ENCODE assay signal across 1 cellular context in genomic region chr1:170402451-170403311, GRCh38.
TF ChIP-seq lines count a peak whose summit lies in the region.

No MANE protein-coding gene starts in this region.

TF ChIP-seq in IMR-90, 13 proteins besides CTCF, POLR2A, EP300 and RAD21:
- TF ChIP-seq FOS (IDR thresholded peaks at IDR 0.05; ENCODE audit: low read depth, low read length) (no peak), MAFK (IDR thresholded peaks at IDR 0.05; ENCODE audit: low read depth, low read length) (0 out of 2 replicates have a peak, but pooled peaks have one; percentile 19), NFE2L2 (IDR thresholded peaks at IDR 0.05; ENCODE audit: low read depth, low read length) (peak; percentile 64), CHD1 (IDR thresholded peaks at IDR 0.05; ENCODE audit: low read depth, low read length) (no peak), USF2 (IDR thresholded peaks at IDR 0.05; ENCODE audit: low read depth, low read length) (no peak), RCOR1 (IDR thresholded peaks at IDR 0.05; ENCODE audit: insufficient replicate concordance, low read length) (no peak), MXI1 (IDR thresholded peaks at IDR 0.05; ENCODE audit: borderline replicate concordance, low read depth, low read length) (no peak)
TF ChIP-seq in IMR-90: peak in this region for 2.
